In genomic region chr6:20319520-20320357, GRCh38 we compare ENCODE assay signal across 8 cellular contexts.
DNase-seq lines count a peak whose midpoint lies in the region; ATAC-seq and TF ChIP-seq lines count a peak whose summit lies in the region.
"Had no signal": no experiment of that assay in that cellular context is flagged by ENCODE, and none has a peak within 500 bp of the region (broad histone marks: within the 10 kb centered on the region; RNA-seq: fewer than 3 reads in every experiment).

No MANE protein-coding gene starts in this region.

- no peaks in the 10 kb centered on the region for H3K27me3 Mint-ChIP-seq in activated CD4-positive, alpha-beta T cell treated with anti-CD3 and anti-CD28 coated beads for 36 hours

- H3K36me3 Mint-ChIP-seq in activated CD4-positive, alpha-beta T cell treated with anti-CD3 and anti-CD28 coated beads for 36 hours (ENCODE audit: low read depth): peaks cover 2% of the 10 kb centered on the region

- 95% methylated on average over 23 of the region's 23 CpGs for WGBS in hepatocyte (ENCODE audit: low lambda C conversion rate, missing lambda C conversion rate)

- H3K4me3 Mint-ChIP-seq in activated CD4-positive, alpha-beta T cell treated with anti-CD3 and anti-CD28 coated beads for 36 hours: peak overlapping the region; percentile 78

- no peaks in the 10 kb centered on the region for H3K9me3 ChIP-seq in hepatocyte (ENCODE audit: low read depth)

- peak; percentile 86 for DNase-seq in activated CD4-positive, alpha-beta T cell treated with anti-CD3 and anti-CD28 coated beads for 36 hours
- peak; percentile 25 for DNase-seq in stimulated activated CD8-positive, alpha-beta memory T cell treated with anti-CD3 and anti-CD28 coated beads, Interleukin-15, amount 100 ng/mL, for 1 hour (ENCODE audit: low read depth)
- no peak for DNase-seq in 8988T
- no peak for DNase-seq in hepatocyte (ENCODE audit: low spot score)

- no peaks in the 10 kb centered on the region for H3K27me3 ChIP-seq in hepatocyte

- H3K4me3 ChIP-seq in hepatocyte: no peak overlapping the region

- intact Hi-C loops in activated CD4-positive, alpha-beta T cell treated with anti-CD3 and anti-CD28 coated beads for 36 hours (cut with DNase I, micrococcal nuclease): loop anchor here (1.0 to 2.0 kb wide), 2 partner anchors 81 to 82 kb away; partner anchors contain the start of gene E2F3 (in 2 of the 2)

- H3K27ac ChIP-seq in hepatocyte: no peak overlapping the region
- H3K27ac ChIP-seq: VCaP had no signal

- POLR2A ChIA-PET in activated CD4-positive, alpha-beta T cell treated with anti-CD3 and anti-CD28 coated beads for 36 hours (lab: Charles Lee): interaction anchor here (0.6 to 2.0 kb wide), 11 partner anchors 19 to 806 kb away, joined by 3 to 11 read pairs (median 4); no protein-coding TSS in a partner anchor

- H3K27ac Mint-ChIP-seq in activated CD4-positive, alpha-beta T cell treated with anti-CD3 and anti-CD28 coated beads for 36 hours: peak overlapping the region; percentile 96

- peaks cover 11% of the 10 kb centered on the region for H3K4me1 Mint-ChIP-seq in activated CD4-positive, alpha-beta T cell treated with anti-CD3 and anti-CD28 coated beads for 36 hours

- ATAC-seq in GM19372 (IDR thresholded peaks at IDR 0.05; ENCODE audit: low read depth, unreplicated experiment) (peak; percentile 99), HG03280 (IDR thresholded peaks at IDR 0.05; ENCODE audit: unreplicated experiment) (peak; percentile 99), esophagus mucosa (peak; percentile 79)
- peak; percentile 96 for ATAC-seq in activated CD4-positive, alpha-beta T cell treated with anti-CD3 and anti-CD28 coated beads for 36 hours

- H3K36me3 ChIP-seq in hepatocyte (replicated peaks; ENCODE audit: insufficient read depth, low read depth): no peaks in the 10 kb centered on the region

- no peaks in the 10 kb centered on the region for H4K20me1 ChIP-seq in hepatocyte (ENCODE audit: insufficient read depth, poor library complexity, severe bottlenecking)

- CTCF ChIA-PET in activated CD4-positive, alpha-beta T cell treated with anti-CD3 and anti-CD28 coated beads for 36 hours (lab: Charles Lee): interaction anchor here (0.7 to 2.6 kb wide), 13 partner anchors 13 to 211 kb away, joined by 3 to 14 read pairs (median 3); no protein-coding TSS in a partner anchor

- no peaks in the 10 kb centered on the region for H3K79me2 ChIP-seq in hepatocyte

- no peaks in the 10 kb centered on the region for H3K4me1 ChIP-seq in hepatocyte (ENCODE audit: insufficient read depth)

- H3K9me2 ChIP-seq in hepatocyte (replicated peaks; ENCODE audit: insufficient read depth): no peaks in the 10 kb centered on the region

- peaks cover 5% of the 10 kb centered on the region for H3K9me3 Mint-ChIP-seq in activated CD4-positive, alpha-beta T cell treated with anti-CD3 and anti-CD28 coated beads for 36 hours (ENCODE audit: low read depth)

- H2AFZ ChIP-seq in hepatocyte: no peak overlapping the region

- TF ChIP-seq CTCF in hepatocyte (IDR thresholded peaks at IDR 0.05; ENCODE audit: poor library complexity): no peak

- no peak overlapping the region for H3K4me2 ChIP-seq in hepatocyte

Comparison
In these comparisons a context has a peak if more than half of its experiments do, and no peak if none do; other contexts are left out.
1. DNase-seq: peak in activated CD4-positive, alpha-beta T cell treated with anti-CD3 and anti-CD28 coated beads for 36 hours (single experiment) and stimulated activated CD8-positive, alpha-beta memory T cell treated with anti-CD3 and anti-CD28 coated beads, Interleukin-15, amount 100 ng/mL, for 1 hour (single experiment); none in 8988T (single experiment) and hepatocyte (single experiment).
2. Peak in every context shown above with its lines, with median percentiles within 50 percentile points of each other: ATAC-seq.